Comparison of ENCODE assay signal across 8 cellular contexts in the genomic region with DNA sequence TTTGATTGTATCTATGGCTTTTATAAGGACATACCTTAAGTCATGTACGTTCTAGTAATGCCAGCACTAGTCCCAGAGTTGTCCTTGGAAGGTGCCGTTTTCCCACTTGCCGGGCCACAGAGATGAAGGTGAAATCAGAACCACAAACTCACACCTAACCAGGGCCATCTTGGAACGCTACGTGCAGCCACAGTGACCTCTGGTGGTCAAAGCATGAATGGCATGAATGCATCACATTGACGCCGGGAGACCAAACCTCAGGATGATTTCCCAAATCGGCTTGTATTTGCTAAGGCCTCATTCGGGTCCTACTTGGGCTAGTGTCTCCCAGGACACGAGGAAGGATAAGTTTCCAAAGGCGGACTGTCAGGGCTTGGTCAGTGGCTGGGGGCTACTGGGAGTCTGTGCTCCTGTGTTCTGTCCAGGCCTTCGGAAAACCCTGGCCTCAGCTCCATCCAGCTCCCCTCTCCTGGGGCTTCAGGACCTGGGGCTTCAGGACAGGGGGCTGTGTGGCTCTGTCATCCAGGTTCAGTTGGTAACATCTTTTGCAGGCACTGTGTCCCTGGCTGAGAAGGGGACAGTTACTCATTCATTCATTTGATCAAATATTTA.
A peak's percentile ranks its signal among the peaks of the same experiment; 100 is the strongest.
DNase-seq lines count a peak whose midpoint lies in the region; ATAC-seq and TF ChIP-seq lines count a peak whose summit lies in the region.

No MANE protein-coding gene starts in this region.

- no peak overlapping the region for H3K9ac ChIP-seq in neural progenitor cell

- no peak overlapping the region for H2AFZ ChIP-seq in neural progenitor cell (replicated peaks)

- ATAC-seq in HG03025 (IDR thresholded peaks at IDR 0.05; ENCODE audit: low FRiP score, unreplicated experiment), result no peak

- DNase-seq in CMK (ENCODE audit: low read depth) (peak; percentile 48), HCEC 1CT (peak; percentile 19), OCI-M1 (lab: John Stamatoyannopoulos, UW) (peak; percentile 73), fibroblast of the conjunctiva (ENCODE audit: low read depth) (peak; percentile 47), neural progenitor cell (ENCODE audit: low spot score) (peak; percentile 77), superior temporal gyrus (ENCODE audit: extremely low spot score) (peak; percentile 90)
- peak; percentile 33 for DNase-seq in activated T-helper 1 cell treated with anti-CD3 and anti-CD28 coated beads, Interleukin-12 subunit alpha, Interleukin-12 subunit beta, Interleukin-2, Interleukin-4 antibody, amounts not matched to agents 30 ng/mL and 10 ng/mL and 1 ng/mL, durations not matched to agents 14 hours and 24 hours and 36 hours (ENCODE audit: low spot score)

- H3K4me2 ChIP-seq in neural progenitor cell, result no peak overlapping the region

- no peaks in the 10 kb centered on the region for H3K79me2 ChIP-seq in neural progenitor cell (ENCODE audit: low read depth)

- H3K9me3 Mint-ChIP-seq in activated T-helper 1 cell treated with anti-CD3 and anti-CD28 coated beads, Interleukin-12 subunit alpha, Interleukin-12 subunit beta, Interleukin-2, Interleukin-4 antibody, amounts not matched to agents 30 ng/mL and 10 ng/mL and 1 ng/mL, durations not matched to agents 14 hours and 24 hours and 36 hours, result no peaks in the 10 kb centered on the region
- no peaks in the 10 kb centered on the region for H3K9me3 Mint-ChIP-seq in neural progenitor cell

- no peak overlapping the region for H3K4me3 ChIP-seq in neural progenitor cell

- no peaks in the 10 kb centered on the region for H3K36me3 ChIP-seq in neural progenitor cell

- no peaks in the 10 kb centered on the region for H3K4me1 ChIP-seq in neural progenitor cell

- no peaks in the 10 kb centered on the region for H3K4me1 Mint-ChIP-seq in activated T-helper 1 cell treated with anti-CD3 and anti-CD28 coated beads, Interleukin-12 subunit alpha, Interleukin-12 subunit beta, Interleukin-2, Interleukin-4 antibody, amounts not matched to agents 30 ng/mL and 10 ng/mL and 1 ng/mL, durations not matched to agents 14 hours and 24 hours and 36 hours (ENCODE audit: low read depth)
- no peaks in the 10 kb centered on the region for H3K4me1 Mint-ChIP-seq in neural progenitor cell

- intact Hi-C loops in activated T-helper 1 cell treated with anti-CD3 and anti-CD28 coated beads, Interleukin-12 subunit alpha, Interleukin-12 subunit beta, Interleukin-2, Interleukin-4 antibody, amounts not matched to agents 30 ng/mL and 10 ng/mL and 1 ng/mL, durations not matched to agents 14 hours and 24 hours and 36 hours (cut with micrococcal nuclease), result loop anchor here (1.0 to 5.0 kb wide), 3 partner anchors 132 to 443 kb away; no protein-coding TSS in a partner anchor

- peaks cover 5% of the 10 kb centered on the region for H3K27me3 Mint-ChIP-seq in activated T-helper 1 cell treated with anti-CD3 and anti-CD28 coated beads, Interleukin-12 subunit alpha, Interleukin-12 subunit beta, Interleukin-2, Interleukin-4 antibody, amounts not matched to agents 30 ng/mL and 10 ng/mL and 1 ng/mL, durations not matched to agents 14 hours and 24 hours and 36 hours (ENCODE audit: insufficient read depth)
- peaks cover 15% of the 10 kb centered on the region for H3K27me3 Mint-ChIP-seq in neural progenitor cell (ENCODE audit: insufficient read depth, low read depth)

- H3K9me3 ChIP-seq in neural progenitor cell (ENCODE audit: low read depth), result no peaks in the 10 kb centered on the region

- H3F3A ChIP-seq in neural progenitor cell (ENCODE audit: low read depth), result no peaks in the 10 kb centered on the region

- no peaks in the 10 kb centered on the region for H3K27me3 ChIP-seq in neural progenitor cell

- no peaks in the 10 kb centered on the region for H4K20me1 ChIP-seq in neural progenitor cell (ENCODE audit: low read depth)

- H3K4me3 Mint-ChIP-seq in activated T-helper 1 cell treated with anti-CD3 and anti-CD28 coated beads, Interleukin-12 subunit alpha, Interleukin-12 subunit beta, Interleukin-2, Interleukin-4 antibody, amounts not matched to agents 30 ng/mL and 10 ng/mL and 1 ng/mL, durations not matched to agents 14 hours and 24 hours and 36 hours, result no peak overlapping the region
- no peak overlapping the region for H3K4me3 Mint-ChIP-seq in neural progenitor cell

- H3K27ac ChIP-seq in neural progenitor cell, result no peak overlapping the region

- peak; percentile 97 for TF ChIP-seq CTCF in neural progenitor cell (IDR thresholded peaks at IDR 0.05)

- H3K36me3 Mint-ChIP-seq in activated T-helper 1 cell treated with anti-CD3 and anti-CD28 coated beads, Interleukin-12 subunit alpha, Interleukin-12 subunit beta, Interleukin-2, Interleukin-4 antibody, amounts not matched to agents 30 ng/mL and 10 ng/mL and 1 ng/mL, durations not matched to agents 14 hours and 24 hours and 36 hours (ENCODE audit: low read depth), result no peaks in the 10 kb centered on the region
- no peaks in the 10 kb centered on the region for H3K36me3 Mint-ChIP-seq in neural progenitor cell

- H3K27ac Mint-ChIP-seq in activated T-helper 1 cell treated with anti-CD3 and anti-CD28 coated beads, Interleukin-12 subunit alpha, Interleukin-12 subunit beta, Interleukin-2, Interleukin-4 antibody, amounts not matched to agents 30 ng/mL and 10 ng/mL and 1 ng/mL, durations not matched to agents 14 hours and 24 hours and 36 hours, result no peak overlapping the region
- no peak overlapping the region for H3K27ac Mint-ChIP-seq in neural progenitor cell

Comparison
In these comparisons a context has a peak if more than half of its experiments do, and no peak if none do; other contexts are left out.
1. DNase-seq: peak in every context shown above with its lines; median percentile 90 in superior temporal gyrus; 77 in neural progenitor cell; 73 in OCI-M1; 48 in CMK; 47 in fibroblast of the conjunctiva; 33 in activated T-helper 1 cell treated with anti-CD3 and anti-CD28 coated beads, Interleukin-12 subunit alpha, Interleukin-12 subunit beta, Interleukin-2, Interleukin-4 antibody, amounts not matched to agents 30 ng/mL and 10 ng/mL and 1 ng/mL, durations not matched to agents 14 hours and 24 hours and 36 hours; 19 in HCEC 1CT.